28 cellular contexts compared by ENCODE assay signal in genomic region chr22:29260031-29260560, GRCh38. TPM values are rescaled to one million over a fixed set of nuclear protein-coding genes. Genes with fewer than 3 reads are reported as not detected.
DNase-seq lines count a peak whose midpoint lies in the region; ATAC-seq and TF ChIP-seq lines count a peak whose summit lies in the region.
"Had no signal": no experiment of that assay in that cellular context is flagged by ENCODE, and none has a peak within 500 bp of the region (broad histone marks: within the 10 kb centered on the region; RNA-seq: fewer than 3 reads in every experiment).

No MANE protein-coding gene starts in this region.

- H3K27ac Mint-ChIP-seq in activated T-cell treated with anti-CD3 and anti-CD28 coated beads, Interleukin-2, amount 50 U/mL, for 24 hours: no peak overlapping the region
- no peak overlapping the region for H3K27ac Mint-ChIP-seq in endodermal cell
- H3K27ac Mint-ChIP-seq: dendritic cell treated with granulocyte-macrophage colony-stimulating factor and Interleukin-4, amounts not matched to agents 40 ng/mL and 50 ng/mL, for 4 days; naive B cell had no signal

- H3K36me3 ChIP-seq in endodermal cell (ENCODE audit: control insufficient read depth, insufficient read depth, low read length) (peaks cover 11% of the 10 kb centered on the region), osteoblast (ENCODE audit: insufficient read depth, low read length) (peaks cover 9% of the 10 kb centered on the region)
- H3K36me3 ChIP-seq: transverse colon had no signal

- TF ChIP-seq CTCF in endodermal cell (conservative IDR thresholded peaks at IDR 0.05) (no peak), osteoblast (IDR thresholded peaks at IDR 0.05; ENCODE audit: extremely low read depth, low read depth, low read length) (no peak)

- H3K27me3 ChIP-seq in endodermal cell (ENCODE audit: control insufficient read depth, insufficient read depth, low read length, poor library complexity, severe bottlenecking) (no peaks in the 10 kb centered on the region), osteoblast (ENCODE audit: insufficient read depth, low read length) (no peaks in the 10 kb centered on the region)
- H3K27me3 ChIP-seq: esophagus squamous epithelium, transverse colon had no signal

- no peak overlapping the region for H3K4me2 ChIP-seq in osteoblast (ENCODE audit: insufficient read depth, low read length)

- H3K4me1 ChIP-seq in endodermal cell (ENCODE audit: control insufficient read depth, insufficient read depth, low read length): no peaks in the 10 kb centered on the region
- H3K4me1 ChIP-seq in osteoblast (ENCODE audit: insufficient read depth, low read length): no peaks in the 10 kb centered on the region
- H3K4me1 ChIP-seq: esophagus squamous epithelium, transverse colon had no signal

- H3K36me3 Mint-ChIP-seq in activated T-cell treated with anti-CD3 and anti-CD28 coated beads, Interleukin-2, amount 50 U/mL, for 24 hours (ENCODE audit: low read depth): peaks cover 35% of the 10 kb centered on the region
- H3K36me3 Mint-ChIP-seq in endodermal cell (ENCODE audit: low read depth): peaks cover 10% of the 10 kb centered on the region
- H3K36me3 Mint-ChIP-seq: CD4-positive, CD25-positive, alpha-beta regulatory T cell; naive B cell had no signal

- WGBS in endodermal cell (ENCODE audit: insufficient coverage in 1 of 2, insufficient read length in 1 of 2), 2 experiments: 92 to 96% methylated on average over 2 to 13 of the region's 13 CpGs

- H4K20me1 ChIP-seq in osteoblast (ENCODE audit: insufficient read depth, low read length): peaks cover 4% of the 10 kb centered on the region

- no peaks in the 10 kb centered on the region for H3K4me1 Mint-ChIP-seq in activated T-cell treated with anti-CD3 and anti-CD28 coated beads, Interleukin-2, amount 50 U/mL, for 24 hours (ENCODE audit: low read depth)
- H3K4me1 Mint-ChIP-seq in endodermal cell: no peaks in the 10 kb centered on the region
- H3K4me1 Mint-ChIP-seq: naive B cell had no signal

- H2AFZ ChIP-seq in osteoblast (ENCODE audit: low read length): no peak overlapping the region
- H2AFZ ChIP-seq: GM23248 had no signal

- H3K9ac ChIP-seq in endodermal cell (ENCODE audit: extremely low read depth, low read length, poor library complexity, severe bottlenecking): no peak overlapping the region
- H3K9ac ChIP-seq: GM23248 had no signal

- H3K27ac ChIP-seq in endodermal cell (ENCODE audit: low read depth, low read length) (no peak overlapping the region), osteoblast (ENCODE audit: low read depth, low read length) (no peak overlapping the region)
- H3K27ac ChIP-seq: esophagus squamous epithelium, GM23248, transverse colon, WERI-Rb-1 had no signal

- H3K9me3 ChIP-seq in endodermal cell (ENCODE audit: control insufficient read depth, low read length) (no peaks in the 10 kb centered on the region), osteoblast (ENCODE audit: low read depth, low read length) (no peaks in the 10 kb centered on the region)
- H3K9me3 ChIP-seq: esophagus squamous epithelium, transverse colon had no signal

- DNase-seq in activated T-cell treated with anti-CD3 and anti-CD28 coated beads, Interleukin-2, amount 50 U/mL, for 24 hours: peak; percentile 26
- no peak for DNase-seq in activated T-cell treated with anti-CD3 and anti-CD28 coated beads for 4 hours
- DNase-seq in endodermal cell: peak; percentile 42
- DNase-seq in osteoblast (ENCODE audit: insufficient read length, low spot score, missing footprints): peak; percentile 75
- no peak for DNase-seq in NK-92 treated with Interleukin-12 subunit alpha and Interleukin-12 subunit beta, amount 100 ng/mL, for 24 hours (lab: John Stamatoyannopoulos, UW)
- DNase-seq: activated CD4-positive, alpha-beta T cell treated with anti-CD3 and anti-CD28 coated beads for 48 hours; activated gamma-delta T cell treated with Interleukin-2 at 50 U/mL for 16 hours; activated T-cell treated with anti-CD3 and anti-CD28 coated beads, Interleukin-2, amount 50 U/mL, for 4 hours; CD4-positive, CD25-positive, alpha-beta regulatory T cell; central memory CD4-positive, alpha-beta T cell; esophagus squamous epithelium; foreskin melanocyte; Karpas-422; left cardiac atrium; naive B cell; NCI-H1436; occipital lobe; SW 1271; T-helper 9 cell; transverse colon; WERI-Rb-1 had no signal

- H3K9me3 Mint-ChIP-seq in activated T-cell treated with anti-CD3 and anti-CD28 coated beads, Interleukin-2, amount 50 U/mL, for 24 hours: no peaks in the 10 kb centered on the region
- no peaks in the 10 kb centered on the region for H3K9me3 Mint-ChIP-seq in endodermal cell
- H3K9me3 Mint-ChIP-seq: activated T-cell treated with anti-CD3 and anti-CD28 coated beads, Interleukin-2, amount 50 U/mL, for 4 hours; CD4-positive, CD25-positive, alpha-beta regulatory T cell; dendritic cell treated with granulocyte-macrophage colony-stimulating factor and Interleukin-4, amounts not matched to agents 40 ng/mL and 50 ng/mL, for 4 days; naive B cell had no signal

- no peak overlapping the region for H3K4me3 Mint-ChIP-seq in activated T-cell treated with anti-CD3 and anti-CD28 coated beads, Interleukin-2, amount 50 U/mL, for 24 hours
- no peak overlapping the region for H3K4me3 Mint-ChIP-seq in endodermal cell
- H3K4me3 Mint-ChIP-seq: activated T-cell treated with anti-CD3 and anti-CD28 coated beads, Interleukin-2, amount 50 U/mL, for 4 hours; CD4-positive, CD25-positive, alpha-beta regulatory T cell; dendritic cell treated with granulocyte-macrophage colony-stimulating factor and Interleukin-4, amounts not matched to agents 40 ng/mL and 50 ng/mL, for 4 days; naive B cell had no signal

- no peaks in the 10 kb centered on the region for H3K27me3 Mint-ChIP-seq in activated T-cell treated with anti-CD3 and anti-CD28 coated beads, Interleukin-2, amount 50 U/mL, for 24 hours
- H3K27me3 Mint-ChIP-seq in endodermal cell (ENCODE audit: insufficient read depth): no peaks in the 10 kb centered on the region
- H3K27me3 Mint-ChIP-seq: CD4-positive, CD25-positive, alpha-beta regulatory T cell; dendritic cell treated with granulocyte-macrophage colony-stimulating factor and Interleukin-4, amounts not matched to agents 40 ng/mL and 50 ng/mL, for 4 days; naive B cell had no signal

- no peak overlapping the region for H3K4me3 ChIP-seq in endodermal cell (ENCODE audit: low read length)
- H3K4me3 ChIP-seq in osteoblast (ENCODE audit: insufficient read depth, low read length): no peak overlapping the region
- H3K4me3 ChIP-seq: esophagus squamous epithelium, GM23248, transverse colon had no signal

- H3K79me2 ChIP-seq in osteoblast (ENCODE audit: insufficient read depth, low read length): no peaks in the 10 kb centered on the region

- ATAC-seq in GM18519 (IDR thresholded peaks at IDR 0.05; ENCODE audit: low FRiP score, unreplicated experiment): no peak
- ATAC-seq: activated T-cell treated with anti-CD3 and anti-CD28 coated beads, Interleukin-2, amount 50 U/mL, for 4 hours had no signal

RNA-seq across cellular contexts. Expression of gene RHBDD3, which starts 7.7 kb away (rescaled TPM):
- total RNA-seq in endodermal cell (10 to 100 TPM; 65.0 to 75.2 TPM), osteoblast (25.0 and 32.7 TPM in 2 replicates)
- polyA plus RNA-seq in endodermal cell (2013, experiment 1 of 2): 45.2 TPM
- 37.1 TPM for polyA plus RNA-seq in endodermal cell (2013, experiment 2 of 2)

RNA-seq across cellular contexts. Expression of gene EWSR1, which starts 8.0 kb away (rescaled TPM):
- total RNA-seq in endodermal cell: 100 to 1,000 TPM; 295 to 352 TPM
- polyA plus RNA-seq in endodermal cell (2013, experiment 1 of 2): 394 TPM
- polyA plus RNA-seq in endodermal cell (2013, experiment 2 of 2): 355 TPM
- 139 and 148 TPM in 2 replicates for total RNA-seq in osteoblast

RNA-seq across cellular contexts. Expression of gene GAS2L1, which starts 46.4 kb away (rescaled TPM):
- total RNA-seq in endodermal cell (10 to 100 TPM; 22.2 to 24.9 TPM), osteoblast (11.6 and 13.0 TPM in 2 replicates)
- polyA plus RNA-seq in endodermal cell (2013, experiment 1 of 2): 13.9 TPM
- polyA plus RNA-seq in endodermal cell (2013, experiment 2 of 2): 14.7 TPM
- total RNA-seq: OCI-LY7 had no signal

RNA-seq across cellular contexts. Expression of gene EMID1, which starts 54.4 kb away (rescaled TPM):
- total RNA-seq in endodermal cell (10 to 100 TPM; 19.8 to 41.8 TPM), osteoblast (under 0.01 and 0.29 TPM in 2 replicates)
- polyA plus RNA-seq in endodermal cell (2013, experiment 1 of 2): 29.6 TPM
- 23.9 TPM for polyA plus RNA-seq in endodermal cell (2013, experiment 2 of 2)
- total RNA-seq: A172; activated CD8-positive, alpha-beta memory T cell treated with anti-CD3 and anti-CD28 coated beads for 36 hours; GM23248; OCI-LY7 had no signal
- polyA plus RNA-seq: GM23248 had no signal

RNA-seq across cellular contexts. Expression of gene RASL10A, which starts 55.4 kb away (rescaled TPM):
- total RNA-seq in endodermal cell (1 to 10 TPM; 1.3 TPM), osteoblast (not detected in 2 replicates)
- 1.0 TPM for polyA plus RNA-seq in endodermal cell (2013, experiment 1 of 2)
- 1.1 TPM for polyA plus RNA-seq in endodermal cell (2013, experiment 2 of 2)
- total RNA-seq: A172; CD4-positive, CD25-positive, alpha-beta regulatory T cell; GM23248; NCI-H460 had no signal
- polyA plus RNA-seq: CD4-positive, CD25-positive, alpha-beta regulatory T cell had no signal

Comparison
In these comparisons a context has a peak if more than half of its experiments do, and no peak if none do; other contexts are left out.
1. DNase-seq: peak in activated T-cell treated with anti-CD3 and anti-CD28 coated beads, Interleukin-2, amount 50 U/mL, for 24 hours (single experiment), endodermal cell (single experiment) and osteoblast (single experiment); none in activated T-cell treated with anti-CD3 and anti-CD28 coated beads for 4 hours (single experiment) and NK-92 treated with Interleukin-12 subunit alpha and Interleukin-12 subunit beta, amount 100 ng/mL, for 24 hours (single experiment).